8 cellular contexts compared by ENCODE assay signal in genomic region chr5:142716963-142717362, GRCh38. TPM values are rescaled to one million over a fixed set of nuclear protein-coding genes. Genes with fewer than 3 reads are reported as not detected.
DNase-seq lines count a peak whose midpoint lies in the region; ATAC-seq and TF ChIP-seq lines count a peak whose summit lies in the region.

No MANE protein-coding gene starts in this region.

- intact Hi-C loops in natural killer cell (cut with micrococcal nuclease): loop anchor here (1.0 to 10.0 kb wide), 4 partner anchors 150 to 1108 kb away; no protein-coding TSS in a partner anchor

- DNase-seq in Daoy (ENCODE audit: low read depth) (peak; percentile 56), H4 (ENCODE audit: low spot score) (peak; percentile 76), NCI-H2227 treated with DMSO at 0.1 percent for 48 hours (lab: John Stamatoyannopoulos, UW) (peak; percentile 39), fibroblast of the aortic adventitia (ENCODE audit: low read depth) (peak; percentile 56), natural killer cell (no peak)
- DNase-seq in activated CD8-positive, alpha-beta T cell treated with anti-CD3 and anti-CD28 coated beads, Interleukin-2, amount 10 ng/mL, durations not matched to agents 7 days and 5 days: peak; percentile 48

- TF ChIP-seq CTCF in fibroblast of the aortic adventitia (IDR thresholded peaks at IDR 0.05; ENCODE audit: insufficient read depth, low read length): peak; percentile 71
- TF ChIP-seq CTCF in natural killer cell (IDR thresholded peaks at IDR 0.05): no peak

- no peak overlapping the region for H3K4me3 ChIP-seq in fibroblast of the aortic adventitia (ENCODE audit: low read depth, low read length)

- H3K27me3 Mint-ChIP-seq in activated CD8-positive, alpha-beta T cell treated with anti-CD3 and anti-CD28 coated beads, Interleukin-2, amount 10 ng/mL, durations not matched to agents 7 days and 5 days (ENCODE audit: low read depth): peaks cover 11% of the 10 kb centered on the region
- peaks cover 2 to 7% of the 10 kb centered on the region in 2 donors for H3K27me3 Mint-ChIP-seq in natural killer cell (ENCODE audit: low read depth in 2 of 2)

- H3K4me1 Mint-ChIP-seq in activated CD8-positive, alpha-beta T cell treated with anti-CD3 and anti-CD28 coated beads, Interleukin-2, amount 10 ng/mL, durations not matched to agents 7 days and 5 days (ENCODE audit: low read depth): peaks cover 10% of the 10 kb centered on the region
- peaks cover 30 to 32% of the 10 kb centered on the region in 2 donors for H3K4me1 Mint-ChIP-seq in natural killer cell

- POLR2A ChIA-PET in activated CD8-positive, alpha-beta T cell treated with anti-CD3 and anti-CD28 coated beads, Interleukin-2, amount 10 ng/mL, durations not matched to agents 7 days and 5 days (lab: Charles Lee): no interaction called here

- CTCF ChIA-PET in activated CD8-positive, alpha-beta T cell treated with anti-CD3 and anti-CD28 coated beads, Interleukin-2, amount 10 ng/mL, durations not matched to agents 7 days and 5 days (lab: Charles Lee): interaction anchor here (0.6 to 14.1 kb wide), 30 partner anchors 10 to 1251 kb away, joined by 3 to 468 read pairs (median 4); partner anchors contain the start of gene ARHGAP26

- peak; percentile 43 for ATAC-seq in activated CD8-positive, alpha-beta T cell treated with anti-CD3 and anti-CD28 coated beads, Interleukin-2, amount 10 ng/mL, durations not matched to agents 7 days and 5 days
- ATAC-seq in natural killer cell: peak in 2 of 3 donors; percentile 41 to 51
- no peak for ATAC-seq in HG02852 (IDR thresholded peaks at IDR 0.05; ENCODE audit: unreplicated experiment)
- ATAC-seq in GM21737 (IDR thresholded peaks at IDR 0.05; ENCODE audit: unreplicated experiment): no peak

- H3K36me3 Mint-ChIP-seq in activated CD8-positive, alpha-beta T cell treated with anti-CD3 and anti-CD28 coated beads, Interleukin-2, amount 10 ng/mL, durations not matched to agents 7 days and 5 days (ENCODE audit: low read depth): no peaks in the 10 kb centered on the region
- no peaks in the 10 kb centered on the region for H3K36me3 Mint-ChIP-seq in natural killer cell

- H3K27ac Mint-ChIP-seq in activated CD8-positive, alpha-beta T cell treated with anti-CD3 and anti-CD28 coated beads, Interleukin-2, amount 10 ng/mL, durations not matched to agents 7 days and 5 days: no peak overlapping the region
- H3K27ac Mint-ChIP-seq in natural killer cell: no peak overlapping the region

- no peak overlapping the region for H3K4me3 Mint-ChIP-seq in activated CD8-positive, alpha-beta T cell treated with anti-CD3 and anti-CD28 coated beads, Interleukin-2, amount 10 ng/mL, durations not matched to agents 7 days and 5 days
- H3K4me3 Mint-ChIP-seq in natural killer cell: no peak overlapping the region

- no peaks in the 10 kb centered on the region for H3K9me3 Mint-ChIP-seq in activated CD8-positive, alpha-beta T cell treated with anti-CD3 and anti-CD28 coated beads, Interleukin-2, amount 10 ng/mL, durations not matched to agents 7 days and 5 days (ENCODE audit: insufficient read depth)
- peaks cover 0 to 3% of the 10 kb centered on the region in 2 donors for H3K9me3 Mint-ChIP-seq in natural killer cell

RNA-seq across cellular contexts. Expression of gene FGF1, which starts 31.1 kb away (rescaled TPM):
- total RNA-seq in Daoy (2014; rRNA removed; shearing (Covaris generic)): 0.33 and 0.63 TPM in 2 replicates
- total RNA-seq in H4 (2014; rRNA removed; shearing (Covaris generic)): 3.1 and 3.2 TPM in 2 replicates
- not detected for total RNA-seq in activated CD8-positive, alpha-beta T cell treated with anti-CD3 and anti-CD28 coated beads, Interleukin-2, amount 10 ng/mL, durations not matched to agents 7 days and 5 days
- total RNA-seq in fibroblast of the aortic adventitia (ENCODE audit: low replicate concordance) (1.2 and 3.4 TPM in 2 replicates), natural killer cell (not detected)

RNA-seq across cellular contexts. Expression of gene ARHGAP26, which starts 53.2 kb away (rescaled TPM):
- total RNA-seq in Daoy (2014; rRNA removed; shearing (Covaris generic)): 5.8 and 7.7 TPM in 2 replicates
- total RNA-seq in H4 (2014; rRNA removed; shearing (Covaris generic)): 0.33 and 1.7 TPM in 2 replicates
- total RNA-seq in activated CD8-positive, alpha-beta T cell treated with anti-CD3 and anti-CD28 coated beads, Interleukin-2, amount 10 ng/mL, durations not matched to agents 7 days and 5 days: 10 to 100 TPM; 25.4 to 30.3 TPM
- total RNA-seq in fibroblast of the aortic adventitia (ENCODE audit: low replicate concordance) (9.0 and 15.2 TPM in 2 replicates), natural killer cell (100 to 1,000 TPM; 153 to 159 (median 158) TPM)

Comparison
In these comparisons a context has a peak if more than half of its experiments do, and no peak if none do; other contexts are left out.
1. ATAC-seq: peak in activated CD8-positive, alpha-beta T cell treated with anti-CD3 and anti-CD28 coated beads, Interleukin-2, amount 10 ng/mL, durations not matched to agents 7 days and 5 days (single experiment) and natural killer cell (2 of 3); none in HG02852 (single experiment) and GM21737 (single experiment).